8 cellular contexts compared by ENCODE assay signal in genomic region chr11:47714554-47715081, GRCh38. TPM values are rescaled to one million over a fixed set of nuclear protein-coding genes. Genes with fewer than 3 reads are reported as not detected.
A peak's percentile ranks its signal among the peaks of the same experiment; 100 is the strongest.
DNase-seq lines count a peak whose midpoint lies in the region; ATAC-seq and TF ChIP-seq lines count a peak whose summit lies in the region.

No MANE protein-coding gene starts in this region.

- ATAC-seq in GM19035 (IDR thresholded peaks at IDR 0.05; ENCODE audit: unreplicated experiment) (peak; percentile 14), GM18517 (IDR thresholded peaks at IDR 0.05; ENCODE audit: unreplicated experiment) (no peak), HG02981 (IDR thresholded peaks at IDR 0.05; ENCODE audit: unreplicated experiment) (no peak)

- DNase-seq in AG04449 (ENCODE audit: low read depth, low spot score) (no peak), NCI-H345 (lab: John Stamatoyannopoulos, UW) (peak; percentile 42), ascending aorta (ENCODE audit: low spot score in 2 of 2) (peak in 1 of 2 donors; percentile 65)
- DNase-seq in stimulated activated CD8-positive, alpha-beta memory T cell treated with anti-CD3 and anti-CD28 coated beads, Interleukin-7, amount 100 ng/mL, for 24 hours (ENCODE audit: low read depth), result peak; percentile 1

- peak overlapping the region; percentile 43 to 57 for H3K27ac ChIP-seq in ascending aorta

- H3K4me1 ChIP-seq in ascending aorta (peaks cover 0 to 5% of the 10 kb centered on the region in 2 donors), iPS-15b (ENCODE audit: control insufficient read depth, insufficient read depth, low read length) (peaks cover 3% of the 10 kb centered on the region)

- H3K9ac ChIP-seq in iPS-15b (ENCODE audit: low read depth, low read length), result peak overlapping the region; percentile 61

- POLR2A ChIA-PET in AG04449 (lab: Yijun Ruan, JAX), result interaction anchor here (1.0 kb wide), 1 partner anchor 9 kb away, joined by 4 read pairs; no protein-coding TSS in a partner anchor

- no peaks in the 10 kb centered on the region for H3K27me3 ChIP-seq in ascending aorta
- no peaks in the 10 kb centered on the region for H3K27me3 ChIP-seq in iPS-15b (ENCODE audit: control insufficient read depth, insufficient read depth, low read length)

- intact Hi-C loops in ascending aorta (cut with DNase I), result loop anchor here (1.0 kb wide), 1 partner anchor 72 kb away; the partner anchor contains the start of gene MTCH2

- TF ChIP-seq CTCF in AG04449 (IDR thresholded peaks at IDR 0.05; ENCODE audit: insufficient read depth, low read length, missing control alignments), result no peak
- TF ChIP-seq CTCF in ascending aorta (IDR thresholded peaks at IDR 0.05), result no peak

- H3K9me3 ChIP-seq in ascending aorta (no peaks in the 10 kb centered on the region), iPS-15b (ENCODE audit: control insufficient read depth, insufficient read depth, low read length) (no peaks in the 10 kb centered on the region)

- H3K4me3 ChIP-seq in AG04449 (ENCODE audit: low read depth, low read length) (peak overlapping the region; percentile 81), ascending aorta (peak overlapping the region; percentile 74 to 75), iPS-15b (ENCODE audit: low read depth, low read length) (peak overlapping the region; percentile 85)

- H3K36me3 ChIP-seq in ascending aorta (peaks cover 19 to 31% of the 10 kb centered on the region in 2 donors), iPS-15b (ENCODE audit: control insufficient read depth, insufficient read depth, low read length) (peaks cover under 1% of the 10 kb centered on the region)

- CTCF ChIA-PET in AG04449 (lab: Yijun Ruan, JAX), result no interaction called here

RNA-seq across cellular contexts. Expression of gene AGBL2, which starts 0.6 kb away (rescaled TPM):
- total RNA-seq in ascending aorta, result not detected

RNA-seq across cellular contexts. Expression of gene FNBP4, which starts 52.5 kb away (rescaled TPM):
- total RNA-seq in ascending aorta, result 61.4 TPM
